In genomic region chr3:136929984-136930671, GRCh38 we compare ENCODE assay signal across 1 cellular context.
TF ChIP-seq lines count a peak whose summit lies in the region.

No MANE protein-coding gene starts in this region.

TF ChIP-seq in GM12878, 131 proteins besides CTCF, POLR2A, EP300 and RAD21 (continued from another document):
- TF ChIP-seq ZNF687 (IDR thresholded peaks at IDR 0.05): no peak
